8 cellular contexts compared by ENCODE assay signal in genomic region chr5:5683174-5683573, GRCh38.
"Had no signal": no experiment of that assay in that cellular context is flagged by ENCODE, and none has a peak within 500 bp of the region (broad histone marks: within the 10 kb centered on the region; RNA-seq: fewer than 3 reads in every experiment).

No MANE protein-coding gene starts in this region.

- H3K9ac ChIP-seq: GM23248 had no signal

- H3K4me3 Mint-ChIP-seq: H9 had no signal

- ATAC-seq: K562 had no signal

- H2AFZ ChIP-seq: GM23248 had no signal

- H3K27ac Mint-ChIP-seq: H9 had no signal

- FAIRE-seq: H54, K562 had no signal

- H3K4me3 ChIP-seq: GM23248, K562 had no signal

- H3K27ac ChIP-seq: GM23248, HL-60 had no signal

- DNase-seq: GM23248, GOT3, H9, HCEC 1CT, IMR-90 had no signal
